Comparison of ENCODE assay signal across 18 cellular contexts in genomic region chr9:17824191-17824926, GRCh38.
DNase-seq lines count a peak whose midpoint lies in the region; ATAC-seq, FAIRE-seq and TF ChIP-seq lines count a peak whose summit lies in the region.
"Had no signal": no experiment of that assay in that cellular context is flagged by ENCODE, and none has a peak within 500 bp of the region (broad histone marks: within the 10 kb centered on the region; RNA-seq: fewer than 3 reads in every experiment).

No MANE protein-coding gene starts in this region.

- POLR2A ChIA-PET in endothelial cell of umbilical vein (lab: Charles Lee), result no interaction called here

- TF ChIP-seq POLR2A in endothelial cell of umbilical vein (IDR thresholded peaks at IDR 0.05; ENCODE audit: low read depth, low read length), result no peak
- no peak for TF ChIP-seq POLR2A in lower leg skin (IDR thresholded peaks at IDR 0.05)

- H3K36me3 ChIP-seq in endothelial cell of umbilical vein (ENCODE audit: control insufficient read depth in 2 of 2, extremely low read depth in 1 of 2, insufficient read depth in 2 of 2, low read length in 2 of 2) (no peaks in the 10 kb centered on the region), neural progenitor cell (no peaks in the 10 kb centered on the region)
- H3K36me3 ChIP-seq: HAP-1 had no signal

- no peak for FAIRE-seq in endothelial cell of umbilical vein (lab: Jason Lieb, UNC)
- FAIRE-seq in RCC 7860 (lab: Jason Lieb, UNC), result no peak

- no peaks in the 10 kb centered on the region for H3K4me1 ChIP-seq in endothelial cell of umbilical vein (ENCODE audit: control insufficient read depth, extremely low read depth, insufficient read depth, low read length)
- peaks cover 6% of the 10 kb centered on the region for H3K4me1 ChIP-seq in neural progenitor cell
- H3K4me1 ChIP-seq: HAP-1 had no signal

- H3K27ac Mint-ChIP-seq in neural progenitor cell, result no peak overlapping the region
- H3K27ac Mint-ChIP-seq: activated CD4-positive, alpha-beta memory T cell treated with anti-CD3 and anti-CD28 coated beads, Interleukin-2, amount 10 ng/mL, durations not matched to agents 7 days and 5 days; B cell; stimulated activated naive B cell treated with anti-CD40 and anti-IgM and Interleukin-4, amounts not matched to agents 10 μg/mL and 1 μg/mL and 100 μg/mL, for 72 hours had no signal

- H3K9ac ChIP-seq in endothelial cell of umbilical vein (replicated peaks; ENCODE audit: extremely low read depth, insufficient read depth, low read length) (no peak overlapping the region), neural progenitor cell (no peak overlapping the region)

- CTCF ChIA-PET in endothelial cell of umbilical vein (lab: Charles Lee), result interaction anchor here (0.6 kb wide), 1 partner anchor 13 kb away, joined by 3 read pairs; no protein-coding TSS in a partner anchor

- no peaks in the 10 kb centered on the region for H3K9me1 ChIP-seq in endothelial cell of umbilical vein (replicated peaks; ENCODE audit: control insufficient read depth, extremely low read depth, insufficient read depth, low read length)

- H3K4me2 ChIP-seq in endothelial cell of umbilical vein (ENCODE audit: insufficient read depth, low read length) (no peak overlapping the region), neural progenitor cell (no peak overlapping the region)

- H3K79me2 ChIP-seq in endothelial cell of umbilical vein (ENCODE audit: control insufficient read depth, insufficient read depth, low read length) (no peaks in the 10 kb centered on the region), neural progenitor cell (ENCODE audit: low read depth) (no peaks in the 10 kb centered on the region)

- BruUV-seq in endothelial cell of umbilical vein (replicated peaks; lab: Mats Ljungman, UMichigan), result no TSS peak

- H3K27ac ChIP-seq in endothelial cell of umbilical vein (ENCODE audit: insufficient read depth, low read depth, low read length) (no peak overlapping the region), neural progenitor cell (no peak overlapping the region)

- intact Hi-C loops in endothelial cell of umbilical vein (cut with micrococcal nuclease) (no loop called here), lower leg skin (cut with DNase I; ENCODE audit: low total_unique reads) (no loop called here)

- no peaks in the 10 kb centered on the region for H3K36me3 Mint-ChIP-seq in neural progenitor cell
- H3K36me3 Mint-ChIP-seq: stimulated activated naive B cell treated with anti-CD40 and anti-IgM and Interleukin-4, amounts not matched to agents 10 μg/mL and 1 μg/mL and 100 μg/mL, for 72 hours had no signal

- ATAC-seq in HG03469 (IDR thresholded peaks at IDR 0.05; ENCODE audit: unreplicated experiment), result no peak
- ATAC-seq in HG03439 (IDR thresholded peaks at IDR 0.05; ENCODE audit: unreplicated experiment), result no peak
- ATAC-seq: stimulated activated naive B cell treated with anti-CD40 and anti-IgM and Interleukin-4, amounts not matched to agents 10 μg/mL and 1 μg/mL and 100 μg/mL, for 72 hours had no signal

- H3K9me3 ChIP-seq in endothelial cell of umbilical vein (replicated peaks; ENCODE audit: control insufficient read depth, insufficient read depth, low read length) (no peaks in the 10 kb centered on the region), neural progenitor cell (ENCODE audit: low read depth) (no peaks in the 10 kb centered on the region)
- H3K9me3 ChIP-seq: HAP-1 had no signal

- WGBS in lower leg skin, 2 donors, result 18% methylated on average over 2 of the region's 2 CpGs

- peaks cover 2% of the 10 kb centered on the region for H3K27me3 Mint-ChIP-seq in neural progenitor cell (ENCODE audit: insufficient read depth, low read depth)
- H3K27me3 Mint-ChIP-seq: activated CD4-positive, alpha-beta memory T cell treated with anti-CD3 and anti-CD28 coated beads, Interleukin-2, amount 10 ng/mL, durations not matched to agents 7 days and 5 days; B cell had no signal

- dilution Hi-C loops in endothelial cell of umbilical vein (cut with MboI; ENCODE audit: extremely low pct_ligation_motif_present, low sequenced_read_pairs), result no loop called here

- H3K4me3 ChIP-seq in endothelial cell of umbilical vein (replicated peaks in 1 of 3; ENCODE audit: insufficient read depth in 1 of 3, low read depth in 1 of 3, low read length in 3 of 3) (no peak overlapping the region), neural progenitor cell (no peak overlapping the region), lower leg skin (ENCODE audit: low read depth, poor library complexity, severe bottlenecking) (no peak overlapping the region)
- H3K4me3 ChIP-seq: HAP-1 had no signal

- TF ChIP-seq CTCF in endothelial cell of umbilical vein (IDR thresholded peaks at IDR 0.05; ENCODE audit: extremely low read depth in 1 of 2, insufficient read depth in 1 of 2, low read depth in 1 of 2, low read length in 2 of 2) (no peak), neural progenitor cell (IDR thresholded peaks at IDR 0.05) (peak; percentile 29), lower leg skin (IDR thresholded peaks at IDR 0.05) (no peak)

- H3K9me3 Mint-ChIP-seq in neural progenitor cell, result peaks cover 4% of the 10 kb centered on the region

- DNase-seq in DMS 273 treated with DMSO at 0.1 percent for 48 hours (lab: John Stamatoyannopoulos, UW) (peak; percentile 70), RPMI7951 (ENCODE audit: low read depth) (peak; percentile 27), endothelial cell of umbilical vein (ENCODE audit: low read depth, low spot score) (peak; percentile 7), neural progenitor cell (ENCODE audit: low spot score) (peak; percentile 46), lower leg skin (ENCODE audit: low spot score in 2 of 2) (no peak), RCC 7860 (ENCODE audit: low spot score) (no peak)
- DNase-seq: activated CD4-positive, alpha-beta memory T cell treated with anti-CD3 and anti-CD28 coated beads, Interleukin-2, amount 10 ng/mL, durations not matched to agents 7 days and 5 days; activated effector memory CD4-positive, alpha-beta T cell treated with anti-CD3 and anti-CD28 coated beads, Interleukin-2, amount 50 U/mL, for 16 hours; central memory CD4-positive, alpha-beta T cell; DND-41; MV-4-11; NCI-H526 treated with DMSO at 0.1 percent for 48 hours; stimulated activated CD4-positive, alpha-beta T cell treated with anti-CD3 and anti-CD28 coated beads, Interleukin-4, amount 100 ng/mL, for 4 hours; stimulated activated naive B cell treated with anti-CD40 and anti-IgM and Interleukin-4, amounts not matched to agents 10 μg/mL and 1 μg/mL and 100 μg/mL, for 72 hours had no signal

- H3K4me3 Mint-ChIP-seq in neural progenitor cell, result no peak overlapping the region
- H3K4me3 Mint-ChIP-seq: activated CD4-positive, alpha-beta memory T cell treated with anti-CD3 and anti-CD28 coated beads, Interleukin-2, amount 10 ng/mL, durations not matched to agents 7 days and 5 days; B cell; stimulated activated naive B cell treated with anti-CD40 and anti-IgM and Interleukin-4, amounts not matched to agents 10 μg/mL and 1 μg/mL and 100 μg/mL, for 72 hours had no signal

- H3K27me3 ChIP-seq in endothelial cell of umbilical vein (ENCODE audit: control insufficient read depth in 2 of 2, insufficient read depth in 2 of 2, low read length in 2 of 2) (no peaks in the 10 kb centered on the region), neural progenitor cell (no peaks in the 10 kb centered on the region)

- peaks cover 11% of the 10 kb centered on the region for H3K4me1 Mint-ChIP-seq in neural progenitor cell
- H3K4me1 Mint-ChIP-seq: B cell; stimulated activated naive B cell treated with anti-CD40 and anti-IgM and Interleukin-4, amounts not matched to agents 10 μg/mL and 1 μg/mL and 100 μg/mL, for 72 hours had no signal

- H3F3A ChIP-seq in neural progenitor cell (ENCODE audit: low read depth), result no peaks in the 10 kb centered on the region

- no peaks in the 10 kb centered on the region for H4K20me1 ChIP-seq in endothelial cell of umbilical vein (replicated peaks; ENCODE audit: control insufficient read depth, extremely low read depth, insufficient read depth, low read length)
- no peaks in the 10 kb centered on the region for H4K20me1 ChIP-seq in neural progenitor cell (ENCODE audit: low read depth)

- H2AFZ ChIP-seq in endothelial cell of umbilical vein (ENCODE audit: low read depth, low read length) (no peak overlapping the region), neural progenitor cell (replicated peaks) (peak overlapping the region; percentile 44)

TF ChIP-seq in endothelial cell of umbilical vein, 7 proteins besides CTCF, POLR2A, EP300 and RAD21:
- no peak for TF ChIP-seq GATA2 (IDR thresholded peaks at IDR 0.05; ENCODE audit: insufficient read depth, insufficient read length, low read depth, low read length)
- no peak for TF ChIP-seq EZH2 (IDR thresholded peaks at IDR 0.05; ENCODE audit: borderline replicate concordance, low read depth, low read length, severe bottlenecking)
- no peak for TF ChIP-seq FOS (IDR thresholded peaks at IDR 0.05; ENCODE audit: borderline replicate concordance, insufficient read depth, low read length)
- TF ChIP-seq, protein P1, sequence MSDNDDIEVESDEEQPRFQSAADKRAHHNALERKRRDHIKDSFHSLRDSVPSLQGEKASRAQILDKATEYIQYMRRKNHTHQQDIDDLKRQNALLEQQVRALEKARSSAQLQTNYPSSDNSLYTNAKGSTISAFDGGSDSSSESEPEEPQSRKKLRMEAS (IDR thresholded peaks at IDR 0.05; ENCODE audit: insufficient read depth, insufficient read length), result no peak
- TF ChIP-seq POLR2AphosphoS5 (IDR thresholded peaks at IDR 0.05; ENCODE audit: insufficient read depth, low read depth, low read length), result no peak
- no peak for TF ChIP-seq JUN (IDR thresholded peaks at IDR 0.05; ENCODE audit: borderline replicate concordance, insufficient read depth, insufficient read length, low read depth)
- no peak for TF ChIP-seq MYC (IDR thresholded peaks at IDR 0.05; ENCODE audit: low read depth, low read length)

Comparison
In these comparisons a context has a peak if more than half of its experiments do, and no peak if none do; other contexts are left out.
1. DNase-seq: peak in DMS 273 treated with DMSO at 0.1 percent for 48 hours (single experiment), RPMI7951 (single experiment), endothelial cell of umbilical vein (single experiment) and neural progenitor cell (single experiment); none in lower leg skin (0 of 2) and RCC 7860 (single experiment).